11 cellular contexts compared by ENCODE assay signal in genomic region chr10:132322621-132323048, GRCh38. TPM values are rescaled to one million over a fixed set of nuclear protein-coding genes. Genes with fewer than 3 reads are reported as not detected.
A peak's percentile ranks its signal among the peaks of the same experiment; 100 is the strongest.
DNase-seq lines count a peak whose midpoint lies in the region; ATAC-seq, FAIRE-seq and TF ChIP-seq lines count a peak whose summit lies in the region.
"Had no signal": no experiment of that assay in that cellular context is flagged by ENCODE, and none has a peak within 500 bp of the region (broad histone marks: within the 10 kb centered on the region; RNA-seq: fewer than 3 reads in every experiment).

No MANE protein-coding gene starts in this region.

- H3K4me3 ChIP-seq in GM23338 = no peak overlapping the region
- no peak overlapping the region for H3K4me3 ChIP-seq in skeletal muscle cell (ENCODE audit: low read depth, low read length)
- H3K4me3 ChIP-seq in thyroid gland (replicated peaks in 1 of 3) = no peak overlapping the region
- no peak overlapping the region for H3K4me3 ChIP-seq in body of pancreas
- H3K4me3 ChIP-seq in kidney (ENCODE audit: low read length in 2 of 2) = no peak overlapping the region
- H3K4me3 ChIP-seq: heart left ventricle had no signal

- no peak overlapping the region for H3K27ac ChIP-seq in GM23338 (ENCODE audit: low read depth)
- H3K27ac ChIP-seq in thyroid gland = no peak overlapping the region
- no peak overlapping the region for H3K27ac ChIP-seq in body of pancreas
- no peak overlapping the region for H3K27ac ChIP-seq in kidney (ENCODE audit: low read depth in 2 of 2, low read length in 2 of 2)
- H3K27ac ChIP-seq: heart left ventricle had no signal

- H3K4me3 Mint-ChIP-seq in GM23338 = no peak overlapping the region

- 82 to 83% methylated on average over 5 of the region's 5 CpGs for WGBS in thyroid gland, 2 donors
- WGBS in body of pancreas, 2 donors = 70 to 79% methylated on average over 5 of the region's 5 CpGs

- H3K4me1 ChIP-seq in GM23338 (ENCODE audit: insufficient read depth) = no peaks in the 10 kb centered on the region
- H3K4me1 ChIP-seq in thyroid gland = peaks cover 0 to 8% of the 10 kb centered on the region in 2 donors
- H3K4me1 ChIP-seq in body of pancreas = no peaks in the 10 kb centered on the region
- H3K4me1 ChIP-seq in kidney (ENCODE audit: control insufficient read depth in 1 of 2, insufficient read depth in 1 of 2, low read depth in 1 of 2, low read length in 2 of 2) = no peaks in the 10 kb centered on the region

- H3K79me2 ChIP-seq in GM23338 (replicated peaks; ENCODE audit: insufficient read depth) = peaks cover 14% of the 10 kb centered on the region; the same call in 1 of the 2 replicates

- no peaks in the 10 kb centered on the region for H3K36me3 ChIP-seq in GM23338 (ENCODE audit: insufficient read depth)
- H3K36me3 ChIP-seq in thyroid gland = no peaks in the 10 kb centered on the region
- no peaks in the 10 kb centered on the region for H3K36me3 ChIP-seq in body of pancreas (replicated peaks in 1 of 2; ENCODE audit: insufficient read depth in 1 of 2, low read depth in 2 of 2)
- H3K36me3 ChIP-seq in kidney (ENCODE audit: control insufficient read depth in 1 of 2, insufficient read depth in 2 of 2, low read length in 2 of 2) = peaks cover 0 to 5% of the 10 kb centered on the region in 2 donors

- FAIRE-seq in kidney (lab: Jason Lieb, UNC) = no peak
- FAIRE-seq: G401.6 had no signal

- H4K20me1 ChIP-seq in GM23338 (replicated peaks; ENCODE audit: insufficient read depth) = no peaks in the 10 kb centered on the region

- H2AFZ ChIP-seq in GM23338 = no peak overlapping the region

- peaks cover 25% of the 10 kb centered on the region for H3K36me3 Mint-ChIP-seq in GM23338 (ENCODE audit: low read depth)

- no peak overlapping the region for H3K9ac ChIP-seq in kidney (ENCODE audit: low read length in 2 of 2)

- H3K27me3 ChIP-seq in GM23338 (ENCODE audit: insufficient read depth) = no peaks in the 10 kb centered on the region
- H3K27me3 ChIP-seq in thyroid gland = no peaks in the 10 kb centered on the region
- H3K27me3 ChIP-seq in body of pancreas = no peaks in the 10 kb centered on the region
- H3K27me3 ChIP-seq: heart left ventricle had no signal

- H3K4me1 Mint-ChIP-seq in GM23338 = peaks cover 5% of the 10 kb centered on the region; the same call in 2 of the 3 replicates

- H3K9me2 ChIP-seq in GM23338 (ENCODE audit: insufficient read depth) = no peaks in the 10 kb centered on the region

- no peaks in the 10 kb centered on the region for H3F3A ChIP-seq in GM23338 (replicated peaks; ENCODE audit: low read depth)

- H3K9me3 Mint-ChIP-seq in GM23338 = no peaks in the 10 kb centered on the region

- H3K27ac Mint-ChIP-seq in GM23338 = no peak overlapping the region

- ATAC-seq in GM23338 (no peak; the same call in 2 of the 3 replicates), body of pancreas (no peak)

- intact Hi-C loops in thyroid gland (cut with DNase I) (no loop called here), body of pancreas (cut with DNase I) (no loop called here), kidney (cut with DNase I) (no loop called here)

- H3K9me3 ChIP-seq in thyroid gland (no peaks in the 10 kb centered on the region), body of pancreas (no peaks in the 10 kb centered on the region), kidney (ENCODE audit: control insufficient read depth in 1 of 2, low read length in 2 of 2) (no peaks in the 10 kb centered on the region)
- H3K9me3 ChIP-seq: heart left ventricle had no signal

- H3K4me2 ChIP-seq in GM23338 = no peak overlapping the region

- TF ChIP-seq CTCF in GM23338 (conservative IDR thresholded peaks at IDR 0.05; ENCODE audit: low read depth in 2 of 2) (no peak), thyroid gland (IDR thresholded peaks at IDR 0.05) (no peak), body of pancreas (IDR thresholded peaks at IDR 0.05) (no peak), kidney (IDR thresholded peaks at IDR 0.05; ENCODE audit: borderline replicate concordance, extremely low read depth, insufficient read depth) (no peak)

- peaks cover 1% of the 10 kb centered on the region for H3K27me3 Mint-ChIP-seq in GM23338 (ENCODE audit: insufficient read depth, low read depth, poor library complexity)

- DNase-seq in GM23338 (ENCODE audit: low spot score) = peak; percentile 28
- peak; percentile 61 for DNase-seq in OCI-M1 (lab: John Stamatoyannopoulos, UW)
- peak; percentile 74 for DNase-seq in fibroblast of gingiva (ENCODE audit: low read depth)
- peak; percentile 42 for DNase-seq in skeletal muscle cell (ENCODE audit: low read depth)
- no peak for DNase-seq in thyroid gland
- no peak for DNase-seq in body of pancreas
- no peak for DNase-seq in kidney
- DNase-seq: activated T-cell treated with anti-CD3 and anti-CD28 coated beads, Interleukin-2, amount 50 U/mL, for 48 hours; heart left ventricle; NCI-H1417 treated with DMSO at 0.1 percent for 48 hours had no signal

- TF ChIP-seq POLR2A in thyroid gland (IDR thresholded peaks at IDR 0.05) (no peak), body of pancreas (IDR thresholded peaks at IDR 0.05) (no peak)

TF ChIP-seq in GM23338, 12 proteins besides CTCF, POLR2A, EP300 and RAD21 (continues in another document):
- TF ChIP-seq NANOG (IDR thresholded peaks at IDR 0.05; ENCODE audit: borderline replicate concordance) (no peak), STAT1 (IDR thresholded peaks at IDR 0.05; ENCODE audit: unreplicated experiment) (no peak), ZNF462 (CRISPR knock-in tag; IDR thresholded peaks at IDR 0.05) (no peak), EZH2 (IDR thresholded peaks at IDR 0.05; ENCODE audit: low read depth, unreplicated experiment) (no peak), POLR2AphosphoS5 (IDR thresholded peaks at IDR 0.05; ENCODE audit: low read depth) (no peak)

RNA-seq across cellular contexts. Expression of gene LRRC27, which starts 9.4 kb away (rescaled TPM):
- total RNA-seq in GM23338 (2014; rRNA removed; shearing (Covaris generic)) = 3.1 and 3.5 TPM in 2 replicates
- 2.2 and 2.9 TPM in 2 replicates for polyA plus RNA-seq in GM23338 (2016; fragmentation: Nextera tagmentation; extraction: Ambion mirVana)
- 10 to 100 TPM; 14.0 to 24.4 (median 19.4) TPM for total RNA-seq in thyroid gland
- total RNA-seq in body of pancreas = 10 to 100 TPM in 1 of 2 donors, 1 to 10 TPM in 1; 6.5 to 24.7 TPM
- total RNA-seq in kidney = 14.6 TPM
- polyA plus RNA-seq in kidney (ENCODE audit: insufficient read depth, low read depth, low replicate concordance) = 14.4 TPM

RNA-seq across cellular contexts. Expression of gene STK32C, which starts 14.9 kb away (rescaled TPM):
- 8.0 and 10.2 TPM in 2 replicates for total RNA-seq in GM23338 (2014; rRNA removed; shearing (Covaris generic))
- polyA plus RNA-seq in GM23338 (2016; fragmentation: Nextera tagmentation; extraction: Ambion mirVana) = 20.5 and 24.1 TPM in 2 replicates
- 1 to 10 TPM; 3.3 to 5.7 (median 3.5) TPM for total RNA-seq in thyroid gland
- 1 to 10 TPM in 1 of 2 donors, under 1 TPM in 1; 0.78 to 4.0 TPM for total RNA-seq in body of pancreas
- total RNA-seq in kidney = 14.4 TPM
- polyA plus RNA-seq in kidney (ENCODE audit: insufficient read depth, low read depth, low replicate concordance) = 11.6 TPM

Comparison
In these comparisons a context has a peak if more than half of its experiments do, and no peak if none do; other contexts are left out.
1. DNase-seq: peak in GM23338 (single experiment), OCI-M1 (single experiment), fibroblast of gingiva (single experiment) and skeletal muscle cell (single experiment); none in thyroid gland (0 of 2), body of pancreas (0 of 4) and kidney (single experiment).